2 cellular contexts compared by ENCODE assay signal in the genomic region with DNA sequence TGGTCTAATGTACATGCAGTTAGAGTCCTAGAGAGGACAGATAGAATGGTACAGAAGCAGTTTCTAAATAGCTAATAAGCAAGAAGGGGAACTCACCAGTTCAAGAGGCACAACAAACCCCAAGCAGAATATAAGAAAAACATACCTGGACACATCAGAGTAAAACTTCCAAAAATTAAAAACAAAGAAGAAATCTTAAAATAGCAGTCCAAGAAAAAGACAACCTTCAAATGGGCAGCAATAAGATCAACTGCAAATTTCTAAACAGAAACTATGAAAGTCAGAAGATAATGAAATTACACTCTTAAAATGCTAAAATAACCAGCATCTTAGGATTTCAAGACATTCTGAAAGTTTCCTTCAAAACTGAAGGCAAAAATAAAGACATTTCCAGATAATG.
A peak's percentile ranks its signal among the peaks of the same experiment; 100 is the strongest.
TF ChIP-seq lines count a peak whose summit lies in the region.

No MANE protein-coding gene starts in this region.

TF ChIP-seq in A549, 52 proteins besides CTCF, POLR2A, EP300 and RAD21:
- TF ChIP-seq CHD2 (IDR thresholded peaks at IDR 0.05; ENCODE audit: low read length, partially characterized antibody): no peak
- TF ChIP-seq KDM5A (IDR thresholded peaks at IDR 0.05): no peak
- no peak for TF ChIP-seq PHF8 (IDR thresholded peaks at IDR 0.05; ENCODE audit: borderline replicate concordance, low read depth)
- no peak for TF ChIP-seq CBX8 (IDR thresholded peaks at IDR 0.05)
- TF ChIP-seq HEYL (CRISPR knock-in tag; IDR thresholded peaks at IDR 0.05): no peak
- TF ChIP-seq MYC (IDR thresholded peaks at IDR 0.05; ENCODE audit: borderline replicate concordance, low read length): no peak
- TF ChIP-seq FOSL2 (IDR thresholded peaks at IDR 0.05): no peak
- no peak for TF ChIP-seq FOSL2 (CRISPR knock-in tag; IDR thresholded peaks at IDR 0.05)

TF ChIP-seq in K562, 482 proteins besides CTCF, POLR2A, EP300 and RAD21:
- TF ChIP-seq, protein P1, sequence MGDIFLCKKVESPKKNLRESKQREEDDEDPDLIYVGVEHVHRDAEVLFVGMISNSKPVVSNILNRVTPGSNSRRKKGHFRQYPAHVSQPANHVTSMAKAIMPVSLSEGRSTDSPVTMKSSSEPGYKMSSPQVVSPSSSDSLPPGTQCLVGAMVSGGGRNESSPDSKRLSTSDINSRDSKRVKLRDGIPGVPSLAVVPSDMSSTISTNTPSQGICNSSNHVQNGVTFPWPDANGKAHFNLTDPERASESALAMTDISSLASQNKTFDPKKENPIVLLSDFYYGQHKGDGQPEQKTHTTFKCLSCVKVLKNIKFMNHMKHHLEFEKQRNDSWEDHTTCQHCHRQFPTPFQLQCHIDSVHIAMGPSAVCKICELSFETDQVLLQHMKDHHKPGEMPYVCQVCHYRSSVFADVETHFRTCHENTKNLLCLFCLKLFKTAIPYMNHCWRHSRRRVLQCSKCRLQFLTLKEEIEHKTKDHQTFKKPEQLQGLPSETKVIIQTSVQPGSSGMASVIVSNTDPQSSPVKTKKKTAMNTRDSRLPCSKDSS (IDR thresholded peaks at IDR 0.05; ENCODE audit: low read depth, partially characterized antibody): peak; percentile 47
- no peak for TF ChIP-seq CHD2 (IDR thresholded peaks at IDR 0.05; ENCODE audit: low read depth, low read length)
- TF ChIP-seq TRIM24 (IDR thresholded peaks at IDR 0.05): peak; percentile 53 to 82; a peak in 3 of 4 replicates
- TF ChIP-seq, protein P2, sequence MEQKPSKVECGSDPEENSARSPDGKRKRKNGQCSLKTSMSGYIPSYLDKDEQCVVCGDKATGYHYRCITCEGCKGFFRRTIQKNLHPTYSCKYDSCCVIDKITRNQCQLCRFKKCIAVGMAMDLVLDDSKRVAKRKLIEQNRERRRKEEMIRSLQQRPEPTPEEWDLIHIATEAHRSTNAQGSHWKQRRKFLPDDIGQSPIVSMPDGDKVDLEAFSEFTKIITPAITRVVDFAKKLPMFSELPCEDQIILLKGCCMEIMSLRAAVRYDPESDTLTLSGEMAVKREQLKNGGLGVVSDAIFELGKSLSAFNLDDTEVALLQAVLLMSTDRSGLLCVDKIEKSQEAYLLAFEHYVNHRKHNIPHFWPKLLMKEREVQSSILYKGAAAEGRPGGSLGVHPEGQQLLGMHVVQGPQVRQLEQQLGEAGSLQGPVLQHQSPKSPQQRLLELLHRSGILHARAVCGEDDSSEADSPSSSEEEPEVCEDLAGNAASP (IDR thresholded peaks at IDR 0.05): no peak
- no peak for TF ChIP-seq ZNF121 (CRISPR knock-in tag; conservative IDR thresholded peaks at IDR 0.05)
- TF ChIP-seq XRCC4 (IDR thresholded peaks at IDR 0.05; ENCODE audit: extremely low read depth, insufficient read depth, insufficient read length): no peak
- TF ChIP-seq XRCC3 (IDR thresholded peaks at IDR 0.05): peak; percentile 51; the same call in 1 of the 2 replicates
- TF ChIP-seq HMG20B (CRISPR knock-in tag; IDR thresholded peaks at IDR 0.05): no peak
- TF ChIP-seq, protein P3, sequence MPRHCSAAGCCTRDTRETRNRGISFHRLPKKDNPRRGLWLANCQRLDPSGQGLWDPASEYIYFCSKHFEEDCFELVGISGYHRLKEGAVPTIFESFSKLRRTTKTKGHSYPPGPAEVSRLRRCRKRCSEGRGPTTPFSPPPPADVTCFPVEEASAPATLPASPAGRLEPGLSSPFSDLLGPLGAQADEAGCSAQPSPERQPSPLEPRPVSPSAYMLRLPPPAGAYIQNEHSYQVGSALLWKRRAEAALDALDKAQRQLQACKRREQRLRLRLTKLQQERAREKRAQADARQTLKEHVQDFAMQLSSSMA (CRISPR knock-in tag; IDR thresholded peaks at IDR 0.05): no peak
- peak in 1 of 2 experiments; percentile 93; a peak in 2 of 3 replicates for TF ChIP-seq CBX3 (IDR thresholded peaks at IDR 0.05; ENCODE audit: borderline replicate concordance in 1 of 2, low read length in 2 of 2)
- TF ChIP-seq CBX5 (IDR thresholded peaks at IDR 0.05; ENCODE audit: borderline replicate concordance, low read depth): 0 out of 2 replicates have a peak, but pooled peaks have one; percentile 37
- no peak for TF ChIP-seq ELF1 (tag; IDR thresholded peaks at IDR 0.05)
- peak; percentile 94 for TF ChIP-seq TRIM28 (IDR thresholded peaks at IDR 0.05)
